1 cellular context compared by ENCODE assay signal in genomic region chr12:131287938-131288797, GRCh38.
TF ChIP-seq lines count a peak whose summit lies in the region.

No MANE protein-coding gene starts in this region.

TF ChIP-seq in H1, 55 proteins besides CTCF, POLR2A, EP300 and RAD21:
- TF ChIP-seq SIX5 (IDR thresholded peaks at IDR 0.05; ENCODE audit: low read depth, low read length) (no peak), BACH1 (IDR thresholded peaks at IDR 0.05; ENCODE audit: low read length) (no peak), EZH2 (IDR thresholded peaks at IDR 0.05; ENCODE audit: low read depth, low read length, severe bottlenecking) (no peak), GABPA (IDR thresholded peaks at IDR 0.05; ENCODE audit: borderline replicate concordance, insufficient read depth, low read length) (no peak), RNF2 (IDR thresholded peaks at IDR 0.05; ENCODE audit: borderline replicate concordance, low read depth, low read length, missing control alignments, poor library complexity, severe bottlenecking) (no peak), BRCA1 (IDR thresholded peaks at IDR 0.05; ENCODE audit: low read depth, low read length) (no peak)
